ENCODE assay signal across 24 cellular contexts in the genomic region with DNA sequence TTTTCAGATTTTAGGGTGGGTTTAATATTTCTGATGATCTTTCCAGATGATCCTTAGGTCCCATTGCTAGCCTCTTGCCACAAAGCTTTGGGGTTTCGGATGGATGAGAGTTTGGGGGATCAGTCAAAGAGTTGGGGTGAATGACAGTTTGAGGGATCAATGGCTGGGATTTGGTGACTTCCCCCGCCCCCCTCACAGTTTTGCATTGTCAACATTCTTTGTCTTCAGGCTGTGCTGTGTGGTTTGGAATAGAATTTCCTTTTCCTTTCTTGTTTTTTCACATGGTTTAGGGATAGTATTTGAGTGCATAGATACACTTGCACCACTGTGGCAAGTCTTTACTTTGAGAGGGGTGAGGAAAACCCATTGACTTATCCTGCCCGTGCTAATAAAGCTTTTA. TPM values are rescaled to one million over a fixed set of nuclear protein-coding genes. Genes with fewer than 3 reads are reported as not detected.
A peak's percentile ranks its signal among the peaks of the same experiment; 100 is the strongest.
DNase-seq lines count a peak whose midpoint lies in the region; ATAC-seq and TF ChIP-seq lines count a peak whose summit lies in the region.
"Had no signal": no experiment of that assay in that cellular context is flagged by ENCODE, and none has a peak within 500 bp of the region (broad histone marks: within the 10 kb centered on the region; RNA-seq: fewer than 3 reads in every experiment).

No MANE protein-coding gene starts in this region.

- H3K27me3 ChIP-seq in H7 (ENCODE audit: control insufficient read depth, insufficient read depth, low read length): no peaks in the 10 kb centered on the region
- H3K27me3 ChIP-seq: BLaER1 treated with 17β-estradiol and CSF1 and Interleukin-3, amounts not matched to agents 10 nM and 100 nM; MG63; Peyer's patch; spleen; upper lobe of left lung had no signal

- H3K4me1 Mint-ChIP-seq in chondrocyte (ENCODE audit: low read depth) (peaks cover 88% of the 10 kb centered on the region), naive B cell (peaks cover 73 to 85% (median 73%) of the 10 kb centered on the region in 3 donors)

- H3K9me3 Mint-ChIP-seq in chondrocyte (ENCODE audit: low read depth) (peaks cover 7% of the 10 kb centered on the region), naive B cell (peaks cover under 1 to 12% (median 4%) of the 10 kb centered on the region in 7 donors)
- H3K9me3 Mint-ChIP-seq: activated CD4-positive, alpha-beta T cell treated with anti-CD3 and anti-CD28 coated beads, Interleukin-2, amount 10 ng/mL, durations not matched to agents 24 days and 14 days; natural killer cell treated with Interleukin-12 subunit alpha and Interleukin-12 subunit beta and Interleukin-15 and Interleukin-18, amount 100 ng/mL, for 72 hours had no signal

- H3K4me3 Mint-ChIP-seq in chondrocyte (ENCODE audit: unreplicated experiment) (peak overlapping the region; percentile 14), naive B cell (peak overlapping the region in 2 of 8 donors; percentile 50 to 63)
- H3K4me3 Mint-ChIP-seq: activated CD4-positive, alpha-beta T cell treated with anti-CD3 and anti-CD28 coated beads, Interleukin-2, amount 10 ng/mL, durations not matched to agents 24 days and 14 days; activated T-cell treated with anti-CD3 and anti-CD28 coated beads, Interleukin-2, amount 50 U/mL, for 4 hours; natural killer cell treated with Interleukin-12 subunit alpha and Interleukin-12 subunit beta and Interleukin-15 and Interleukin-18, amount 100 ng/mL, for 72 hours had no signal

- H3K27ac Mint-ChIP-seq in chondrocyte (ENCODE audit: unreplicated experiment) (peak overlapping the region; percentile 84), naive B cell (peak overlapping the region in 4 of 6 donors; percentile 26 to 77 (median 76))
- H3K27ac Mint-ChIP-seq: activated CD4-positive, alpha-beta T cell treated with anti-CD3 and anti-CD28 coated beads, Interleukin-2, amount 10 ng/mL, durations not matched to agents 24 days and 14 days; natural killer cell treated with Interleukin-12 subunit alpha and Interleukin-12 subunit beta and Interleukin-15 and Interleukin-18, amount 100 ng/mL, for 72 hours had no signal

- H3K36me3 Mint-ChIP-seq in chondrocyte (ENCODE audit: low read depth): peaks cover 9% of the 10 kb centered on the region
- H3K36me3 Mint-ChIP-seq in naive B cell: peaks cover 10 to 12% of the 10 kb centered on the region in 2 donors

- DNase-seq in AG10803 (ENCODE audit: low read depth): peak; percentile 47
- DNase-seq in H7: peak; percentile 19
- no peak for DNase-seq in chondrocyte (ENCODE audit: low spot score)
- no peak for DNase-seq in naive B cell
- no peak for DNase-seq in stimulated activated CD4-positive, alpha-beta T cell treated with anti-CD3 and anti-CD28 coated beads, Interleukin-4, amount 100 ng/mL, for 4 hours
- DNase-seq: activated CD4-positive, alpha-beta T cell treated with anti-CD3 and anti-CD28 coated beads, Interleukin-2, amount 10 ng/mL, durations not matched to agents 24 days and 14 days; activated naive CD4-positive, alpha-beta T cell; activated T-cell treated with anti-CD3 and anti-CD28 coated beads, Interleukin-2, amount 50 U/mL, for 4 hours; Caco-2; DMS79; hippocampal formation; MG63; NCI-H2081; NCI-H2227 treated with DMSO at 0.1 percent for 48 hours; NCI-H69; Peyer's patch; SIG-M5; spleen; upper lobe of left lung had no signal

- H3K4me3 ChIP-seq in AG10803 (ENCODE audit: low read length): no peak overlapping the region
- no peak overlapping the region for H3K4me3 ChIP-seq in H7 (ENCODE audit: insufficient read depth, low read depth, low read length)
- H3K4me3 ChIP-seq: BLaER1 treated with 17β-estradiol and CSF1 and Interleukin-3, amounts not matched to agents 10 nM and 100 nM; MG63; Peyer's patch; spleen; upper lobe of left lung had no signal

- no peaks in the 10 kb centered on the region for H3K36me3 ChIP-seq in H7 (replicated peaks; ENCODE audit: control insufficient read depth, insufficient read depth, low read length)
- H3K36me3 ChIP-seq: Peyer's patch, upper lobe of left lung had no signal

- ATAC-seq in naive B cell (ENCODE audit: low read depth in 2 of 2) (no peak), HG03432 (IDR thresholded peaks at IDR 0.05; ENCODE audit: unreplicated experiment) (no peak), GM19324 (IDR thresholded peaks at IDR 0.05; ENCODE audit: low FRiP score, unreplicated experiment) (no peak), GM21360 (IDR thresholded peaks at IDR 0.05; ENCODE audit: unreplicated experiment) (no peak)
- ATAC-seq: activated T-cell treated with anti-CD3 and anti-CD28 coated beads, Interleukin-2, amount 50 U/mL, for 4 hours; natural killer cell treated with Interleukin-12 subunit alpha and Interleukin-12 subunit beta and Interleukin-15 and Interleukin-18, amount 100 ng/mL, for 72 hours had no signal

- H3K27me3 Mint-ChIP-seq in chondrocyte (ENCODE audit: low read depth): no peaks in the 10 kb centered on the region
- H3K27me3 Mint-ChIP-seq in naive B cell: no peaks in the 10 kb centered on the region
- H3K27me3 Mint-ChIP-seq: activated CD4-positive, alpha-beta T cell treated with anti-CD3 and anti-CD28 coated beads, Interleukin-2, amount 10 ng/mL, durations not matched to agents 24 days and 14 days; natural killer cell treated with Interleukin-12 subunit alpha and Interleukin-12 subunit beta and Interleukin-15 and Interleukin-18, amount 100 ng/mL, for 72 hours had no signal

- TF ChIP-seq CTCF in AG10803 (conservative IDR thresholded peaks at IDR 0.05; ENCODE audit: low read length) (no peak), chondrocyte (IDR thresholded peaks at IDR 0.05) (no peak)

RNA-seq across cellular contexts. Expression of a gene that starts 14.3 kb away (rescaled TPM):
- 13.6 and 19.7 TPM in 2 replicates for total RNA-seq in H7 (2014; rRNA removed; shearing (Covaris generic))
- 138 to 191 TPM (median 184 TPM) in 3 replicates for total RNA-seq in chondrocyte
- 10 to 100 TPM; 27.1 to 56.6 (median 40.9) TPM for polyA plus RNA-seq in naive B cell (ENCODE audit: low read depth in 6 of 6)

Comparison
In these comparisons a context has a peak if more than half of its experiments do, and no peak if none do; other contexts are left out.
1. DNase-seq: peak in AG10803 (single experiment) and H7 (single experiment); none in chondrocyte (single experiment), naive B cell (single experiment) and stimulated activated CD4-positive, alpha-beta T cell treated with anti-CD3 and anti-CD28 coated beads, Interleukin-4, amount 100 ng/mL, for 4 hours (0 of 2).